Comparison of ENCODE assay signal across 8 cellular contexts in genomic region chr1:113811353-113811887, GRCh38. TPM values are rescaled to one million over a fixed set of nuclear protein-coding genes. Genes with fewer than 3 reads are reported as not detected.
DNase-seq lines count a peak whose midpoint lies in the region; ATAC-seq and TF ChIP-seq lines count a peak whose summit lies in the region.

No MANE protein-coding gene starts in this region.

- no TSS peak for BruUV-seq in OCI-LY7 (replicated peaks; lab: Mats Ljungman, UMichigan)

- H3K79me2 ChIP-seq in OCI-LY7 (ENCODE audit: insufficient read depth, low read depth, low read length): peaks cover 56% of the 10 kb centered on the region

- POLR2A ChIA-PET in OCI-LY7 (lab: Charles Lee): interaction anchor here (0.7 to 1.8 kb wide), 10 partner anchors 43 to 588 kb away, joined by 3 to 10 read pairs (median 4); partner anchors contain the start of genes AP4B1, DCLRE1B, HIPK1 and PHTF1

- H3K27ac ChIP-seq in OCI-LY7 (ENCODE audit: low read depth, low read length, poor library complexity, severe bottlenecking): peak overlapping the region; percentile 93
- H3K27ac ChIP-seq in skin epidermis: peak overlapping the region; percentile 63 to 97 (median 93)

- H3K4me2 ChIP-seq in OCI-LY7 (ENCODE audit: low read length): peak overlapping the region; percentile 78

- H3K4me1 ChIP-seq in OCI-LY7 (ENCODE audit: insufficient read depth, low read length, poor library complexity, severe bottlenecking): peaks cover 30% of the 10 kb centered on the region

- H3K9me3 ChIP-seq in OCI-LY7 (ENCODE audit: low read length) (no peaks in the 10 kb centered on the region), iPS-18c (ENCODE audit: control insufficient read depth, insufficient read depth, low read length) (no peaks in the 10 kb centered on the region)

- H3K36me3 ChIP-seq in OCI-LY7 (ENCODE audit: insufficient read depth, low read length): peaks cover 44% of the 10 kb centered on the region

- CTCF ChIA-PET in OCI-LY7 (lab: Charles Lee; ENCODE audit: unreplicated experiment): no interaction called here

- no peaks in the 10 kb centered on the region; the same call in 1 of the 2 replicates for H3K9me2 ChIP-seq in OCI-LY7 (ENCODE audit: insufficient read depth, low read length)

- H4K20me1 ChIP-seq in OCI-LY7 (ENCODE audit: insufficient read depth, low read length): peaks cover 13% of the 10 kb centered on the region

- TF ChIP-seq CTCF in OCI-LY7 (conservative IDR thresholded peaks at IDR 0.05; ENCODE audit: low read length): no peak

- intact Hi-C loops in OCI-LY7 (cut with micrococcal nuclease; ENCODE audit: unreplicated experiment): no loop called here

- DNase-seq in NCI-H748 (lab: John Stamatoyannopoulos, UW; ENCODE audit: unreplicated experiment) (peak; percentile 51), NCI-H748 treated with DMSO at 0.1 percent for 48 hours (lab: John Stamatoyannopoulos, UW) (no peak), OCI-LY7 (ENCODE audit: low spot score) (peak; percentile 55), astrocyte of the hippocampus (ENCODE audit: low read depth, low spot score) (peak; percentile 74), retina (no peak)

- H3K4me3 ChIP-seq in OCI-LY7 (ENCODE audit: low read depth, low read length, poor library complexity, severe bottlenecking) (peak overlapping the region; percentile 84), iPS-18c (ENCODE audit: insufficient read depth, low read depth, low read length) (peak overlapping the region; percentile 96), skin epidermis (peak overlapping the region; percentile 57 to 97 (median 85))

- H2AFZ ChIP-seq in OCI-LY7 (ENCODE audit: low read length): peak overlapping the region; percentile 38; the same call in 1 of the 2 replicates

- peak; percentile 26 for ATAC-seq in HG02642 (IDR thresholded peaks at IDR 0.05; ENCODE audit: poor library complexity, unreplicated experiment)

RNA-seq across cellular contexts. Expression of gene RSBN1, which starts 0.9 kb away (rescaled TPM):
- total RNA-seq in OCI-LY7 (2014; rRNA removed; shearing (Covaris generic)): 10.8 and 12.5 TPM in 2 replicates
- 19.0 TPM in 2 replicates for total RNA-seq in OCI-LY7 (2022)

RNA-seq across cellular contexts. Expression of gene PHTF1, which starts 52.1 kb away (rescaled TPM):
- total RNA-seq in OCI-LY7 (2014; rRNA removed; shearing (Covaris generic)): 7.1 and 11.8 TPM in 2 replicates
- total RNA-seq in OCI-LY7 (2022): 17.1 and 18.8 TPM in 2 replicates

Comparison
In these comparisons a context has a peak if more than half of its experiments do, and no peak if none do; other contexts are left out.
1. DNase-seq: peak in NCI-H748 (single experiment), OCI-LY7 (single experiment) and astrocyte of the hippocampus (single experiment); none in NCI-H748 treated with DMSO at 0.1 percent for 48 hours (single experiment) and retina (single experiment).
2. Peak in every context shown above with its lines, with median percentiles within 50 percentile points of each other: H3K4me3 ChIP-seq.